ENCODE assay signal across 1 cellular context in genomic region chr5:141870871-141871270, GRCh38.
TF ChIP-seq lines count a peak whose summit lies in the region.

No MANE protein-coding gene starts in this region.

TF ChIP-seq in endothelial cell of umbilical vein, 7 proteins besides CTCF, POLR2A, EP300 and RAD21 (continued from another document):
- TF ChIP-seq MAX (IDR thresholded peaks at IDR 0.05; ENCODE audit: insufficient read depth, insufficient read length) = no peak
- TF ChIP-seq POLR2AphosphoS5 (IDR thresholded peaks at IDR 0.05; ENCODE audit: insufficient read depth, low read depth, low read length) = peak; percentile 66
- TF ChIP-seq EZH2 (IDR thresholded peaks at IDR 0.05; ENCODE audit: borderline replicate concordance, low read depth, low read length, severe bottlenecking) = no peak
- no peak for TF ChIP-seq GATA2 (IDR thresholded peaks at IDR 0.05; ENCODE audit: insufficient read depth, insufficient read length, low read depth, low read length)
TF ChIP-seq in endothelial cell of umbilical vein: peak in this region for 2.
